ENCODE assay signal across 10 cellular contexts in the genomic region with DNA sequence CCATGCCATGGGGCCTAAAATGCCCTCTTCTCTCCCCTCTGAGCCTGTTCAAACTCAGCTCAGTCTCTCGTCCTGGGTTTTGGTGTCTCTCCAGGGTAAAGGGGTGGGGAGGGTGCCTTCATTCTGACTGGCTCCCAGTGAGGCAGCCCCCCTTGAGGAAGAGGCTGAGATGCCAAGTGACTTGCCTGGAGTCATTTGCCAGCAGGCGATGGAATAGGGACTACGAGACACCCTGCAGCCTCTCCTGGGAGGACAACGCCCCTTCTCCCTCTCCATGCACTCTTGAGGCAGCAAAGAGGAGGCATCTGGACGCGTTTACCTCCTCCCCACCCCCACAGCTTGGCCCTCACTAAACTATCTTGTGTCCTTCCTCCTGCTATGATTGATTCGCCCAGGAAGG. TPM values are rescaled to one million over a fixed set of nuclear protein-coding genes. Genes with fewer than 3 reads are reported as not detected.
A peak's percentile ranks its signal among the peaks of the same experiment; 100 is the strongest.
DNase-seq lines count a peak whose midpoint lies in the region; ATAC-seq and TF ChIP-seq lines count a peak whose summit lies in the region.
"Had no signal": no experiment of that assay in that cellular context is flagged by ENCODE, and none has a peak within 500 bp of the region (broad histone marks: within the 10 kb centered on the region; RNA-seq: fewer than 3 reads in every experiment).

No MANE protein-coding gene starts in this region.

- no peaks in the 10 kb centered on the region for H3K27me3 Mint-ChIP-seq in CD4-positive, CD25-positive, alpha-beta regulatory T cell
- H3K27me3 Mint-ChIP-seq in brain = peaks cover 3% of the 10 kb centered on the region
- H3K27me3 Mint-ChIP-seq in neural crest cell (ENCODE audit: low read depth) = no peaks in the 10 kb centered on the region

- H3K36me3 Mint-ChIP-seq in CD4-positive, CD25-positive, alpha-beta regulatory T cell = peaks cover 14% of the 10 kb centered on the region
- H3K36me3 Mint-ChIP-seq in brain = no peaks in the 10 kb centered on the region
- no peaks in the 10 kb centered on the region for H3K36me3 Mint-ChIP-seq in neural crest cell (ENCODE audit: low read depth)

- no peak overlapping the region for H3K27ac ChIP-seq in CD4-positive, CD25-positive, alpha-beta regulatory T cell (ENCODE audit: insufficient read depth, low read length, poor library complexity, severe bottlenecking)
- no peak overlapping the region for H3K27ac ChIP-seq in HUES6 (ENCODE audit: low read depth, low read length)
- H3K27ac ChIP-seq: psoas muscle had no signal

- no peaks in the 10 kb centered on the region for H3K9me3 ChIP-seq in CD4-positive, CD25-positive, alpha-beta regulatory T cell (ENCODE audit: control insufficient read depth in 2 of 2, low read length in 2 of 2)
- H3K9me3 ChIP-seq in HUES6 (ENCODE audit: control insufficient read depth, insufficient read depth, low read depth, low read length) = no peaks in the 10 kb centered on the region
- H3K9me3 ChIP-seq: psoas muscle had no signal

- H3K4me3 Mint-ChIP-seq in CD4-positive, CD25-positive, alpha-beta regulatory T cell = peak overlapping the region; percentile 34 to 88 (median 50)
- H3K4me3 Mint-ChIP-seq in brain (peak overlapping the region; percentile 55 to 92 (median 85)), neural crest cell (peak overlapping the region; percentile 91)

- H3K27me3 ChIP-seq in CD4-positive, CD25-positive, alpha-beta regulatory T cell (ENCODE audit: control insufficient read depth, insufficient read depth, low read length) = no peaks in the 10 kb centered on the region
- no peaks in the 10 kb centered on the region for H3K27me3 ChIP-seq in HUES6 (ENCODE audit: control insufficient read depth, insufficient read depth, low read length)

- H3K36me3 ChIP-seq in CD4-positive, CD25-positive, alpha-beta regulatory T cell (ENCODE audit: control insufficient read depth, insufficient read depth, low read length) = no peaks in the 10 kb centered on the region
- H3K36me3 ChIP-seq in HUES6 (ENCODE audit: control insufficient read depth, insufficient read depth, low read length) = no peaks in the 10 kb centered on the region

- no peak for ATAC-seq in CD4-positive, CD25-positive, alpha-beta regulatory T cell (ENCODE audit: low read depth in 2 of 2)
- ATAC-seq in HG02759 (IDR thresholded peaks at IDR 0.05; ENCODE audit: unreplicated experiment) = no peak

- H3K4me1 ChIP-seq in CD4-positive, CD25-positive, alpha-beta regulatory T cell (ENCODE audit: control insufficient read depth, insufficient read depth, low read length, poor library complexity, severe bottlenecking) = peaks cover 7% of the 10 kb centered on the region
- peaks cover 34% of the 10 kb centered on the region for H3K4me1 ChIP-seq in HUES6 (ENCODE audit: control insufficient read depth, insufficient read depth, low read length)
- H3K4me1 ChIP-seq: psoas muscle had no signal

- DNase-seq in CD4-positive, CD25-positive, alpha-beta regulatory T cell = no peak
- DNase-seq in neural crest cell (ENCODE audit: low read depth, low spot score) (no peak), G401 (ENCODE audit: low spot score) (no peak), nucleus accumbens (lab: John Stamatoyannopoulos, UW) (no peak)
- DNase-seq in stimulated activated CD4-positive, alpha-beta T cell treated with anti-CD3 and anti-CD28 coated beads, Interleukin-12 subunit alpha, Interleukin-12 subunit beta, amount 100 ng/mL, for 4 hours = no peak
- DNase-seq: activated CD8-positive, alpha-beta memory T cell treated with anti-CD3 and anti-CD28 coated beads, Interleukin-2, amount 10 ng/mL, durations not matched to agents 7 days and 5 days had no signal

- peaks cover 0 to 26% (median 9%) of the 10 kb centered on the region in 4 donors for H3K4me1 Mint-ChIP-seq in CD4-positive, CD25-positive, alpha-beta regulatory T cell
- H3K4me1 Mint-ChIP-seq in brain = peaks cover 55% of the 10 kb centered on the region
- peaks cover 44% of the 10 kb centered on the region for H3K4me1 Mint-ChIP-seq in neural crest cell

- H3K27ac Mint-ChIP-seq in CD4-positive, CD25-positive, alpha-beta regulatory T cell = no peak overlapping the region
- H3K27ac Mint-ChIP-seq in brain (peak overlapping the region in 3 of 5 experiments; percentile 13 to 90 (median 87)), neural crest cell (ENCODE audit: unreplicated experiment) (no peak overlapping the region)
- H3K27ac Mint-ChIP-seq: activated CD8-positive, alpha-beta memory T cell treated with anti-CD3 and anti-CD28 coated beads, Interleukin-2, amount 10 ng/mL, durations not matched to agents 7 days and 5 days had no signal

- TF ChIP-seq CTCF in brain (conservative IDR thresholded peaks at IDR 0.05) = no peak
- TF ChIP-seq CTCF in neural crest cell (conservative IDR thresholded peaks at IDR 0.05) = no peak

- in situ Hi-C loops in G401 (cut with HindIII; ENCODE audit: low sequenced_read_pairs) = no loop called here

- no peak overlapping the region for H3K9ac ChIP-seq in HUES6 (ENCODE audit: low read length)

- H3K4me3 ChIP-seq in CD4-positive, CD25-positive, alpha-beta regulatory T cell (ENCODE audit: low read depth, low read length) = no peak overlapping the region
- H3K4me3 ChIP-seq in HUES6 (ENCODE audit: low read depth, low read length) = peak overlapping the region; percentile 95

- no peaks in the 10 kb centered on the region for H3K9me3 Mint-ChIP-seq in CD4-positive, CD25-positive, alpha-beta regulatory T cell
- H3K9me3 Mint-ChIP-seq in brain (no peaks in the 10 kb centered on the region), neural crest cell (no peaks in the 10 kb centered on the region)

RNA-seq across cellular contexts. Expression of gene STON1, which starts 0.8 kb away (rescaled TPM):
- total RNA-seq in CD4-positive, CD25-positive, alpha-beta regulatory T cell = 3.4 TPM
- under 1 TPM; 0.07 to 0.57 (median 0.14) TPM for polyA plus RNA-seq in CD4-positive, CD25-positive, alpha-beta regulatory T cell
- polyA plus RNA-seq in brain (ENCODE audit: insufficient read depth, low read depth, low replicate concordance) = 0.95 TPM
- total RNA-seq in neural crest cell = 13.2 and 15.0 TPM in 2 replicates
- 0.43 and 3.1 TPM in 2 replicates for total RNA-seq in G401 (2014; rRNA removed; shearing (Covaris generic))

Comparison
In these comparisons a context has a peak if more than half of its experiments do, and no peak if none do; other contexts are left out.
1. H3K27ac Mint-ChIP-seq: peak in brain (3 of 5); none in CD4-positive, CD25-positive, alpha-beta regulatory T cell (0 of 3) and neural crest cell (single experiment).
2. Peak in every context shown above with its lines, with median percentiles within 50 percentile points of each other: H3K4me3 Mint-ChIP-seq.